27 cellular contexts compared by ENCODE assay signal in the genomic region with DNA sequence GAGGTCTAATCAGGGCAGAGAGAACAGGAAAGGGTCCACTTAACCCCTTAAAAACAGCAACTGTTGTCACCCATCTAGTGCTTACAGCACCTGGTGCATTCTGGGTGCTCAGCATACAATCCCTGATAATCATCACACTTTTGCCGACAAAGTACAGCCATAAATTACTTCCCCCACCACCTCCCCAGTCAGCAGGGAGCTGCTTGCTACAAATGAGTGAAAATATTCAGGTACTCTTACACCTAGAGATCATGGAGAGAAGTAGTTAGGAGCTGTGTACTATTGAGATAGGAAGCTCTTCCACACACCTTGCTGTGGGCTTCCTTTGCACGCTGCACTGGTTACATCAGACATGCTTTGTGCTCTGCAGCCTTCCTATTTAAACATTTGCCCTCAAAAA.
DNase-seq lines count a peak whose midpoint lies in the region; ATAC-seq and TF ChIP-seq lines count a peak whose summit lies in the region.
"Had no signal": no experiment of that assay in that cellular context is flagged by ENCODE, and none has a peak within 500 bp of the region (broad histone marks: within the 10 kb centered on the region; RNA-seq: fewer than 3 reads in every experiment).

No MANE protein-coding gene starts in this region.

- DNase-seq in NCI-H1417 (lab: John Stamatoyannopoulos, UW): peak in 2 of 3 experiments; percentile 14 to 27
- no peak for DNase-seq in NCI-H1417 treated with DMSO at 0.1 percent for 48 hours (lab: John Stamatoyannopoulos, UW)
- peak; percentile 82 for DNase-seq in Karpas-422
- no peak for DNase-seq in activated B cell treated with CpG ODN at 0.5 μM for 24 hours
- no peak for DNase-seq in stimulated activated naive B cell treated with anti-CD40 and anti-IgM and Interleukin-4, amounts not matched to agents 10 μg/mL and 1 μg/mL and 100 μg/mL, for 72 hours
- no peak for DNase-seq in H9
- DNase-seq in inferior parietal cortex (ENCODE audit: extremely low spot score): no peak
- DNase-seq in stimulated activated naive CD8-positive, alpha-beta T cell treated with anti-CD3 and anti-CD28 coated beads, Interleukin-15, amount 100 ng/mL, for 72 hours: no peak
- DNase-seq: BE2C; CD4-positive, CD25-positive, alpha-beta regulatory T cell; DMS153; DND-41; MV-4-11; NCI-H1105 treated with DMSO at 0.1 percent for 48 hours; NCI-H1694; NCI-H2081; NCI-H2171; NCI-H345; NCI-H510A treated with DMSO at 0.1 percent for 48 hours; NCI-H774; OCI-M1; Peyer's patch; SK-N-SH; T-helper 2 cell had no signal

- no peak for ATAC-seq in activated B cell treated with CpG ODN at 0.5 μM for 24 hours (ENCODE audit: low read depth)
- ATAC-seq in stimulated activated naive B cell treated with anti-CD40 and anti-IgM and Interleukin-4, amounts not matched to agents 10 μg/mL and 1 μg/mL and 100 μg/mL, for 72 hours (replicated peaks): peak; percentile 19 to 36
- no peak for ATAC-seq in stimulated activated naive CD8-positive, alpha-beta T cell treated with anti-CD3 and anti-CD28 coated beads, Interleukin-15, amount 100 ng/mL, for 72 hours

- no peaks in the 10 kb centered on the region for H3K9me3 ChIP-seq in Karpas-422 (ENCODE audit: low read length)
- H3K9me3 ChIP-seq in H9 (ENCODE audit: control insufficient read depth, low read depth, low read length): no peaks in the 10 kb centered on the region
- H3K9me3 ChIP-seq: BE2C, Peyer's patch, SK-N-SH had no signal

- TF ChIP-seq CTCF in activated B cell treated with CpG ODN at 0.5 μM for 24 hours (IDR thresholded peaks at IDR 0.05) (no peak), H9 (conservative IDR thresholded peaks at IDR 0.05) (no peak)

- H3K4me1 Mint-ChIP-seq in activated B cell treated with CpG ODN at 0.5 μM for 24 hours (peaks cover 62% of the 10 kb centered on the region), H9 (peaks cover 2 to 4% of the 10 kb centered on the region in 2 experiments; a peak in 2 of 4 replicates)
- H3K4me1 Mint-ChIP-seq in stimulated activated naive B cell treated with anti-CD40 and anti-IgM and Interleukin-4, amounts not matched to agents 10 μg/mL and 1 μg/mL and 100 μg/mL, for 72 hours: peaks cover 27 to 63% of the 10 kb centered on the region in 2 donors
- H3K4me1 Mint-ChIP-seq in stimulated activated naive CD8-positive, alpha-beta T cell treated with anti-CD3 and anti-CD28 coated beads, Interleukin-15, amount 100 ng/mL, for 72 hours: no peaks in the 10 kb centered on the region

- H2BK12ac ChIP-seq in H9 (ENCODE audit: insufficient read length, low read depth, low read length): no peak overlapping the region

- H4K8ac ChIP-seq in H9 (replicated peaks; ENCODE audit: insufficient read length, low read depth, low read length): no peak overlapping the region

- H2BK120ac ChIP-seq in H9 (ENCODE audit: low read depth, low read length, poor library complexity, severe bottlenecking): no peak overlapping the region

- peak overlapping the region; percentile 54 for H3K4me2 ChIP-seq in Karpas-422 (ENCODE audit: low read depth, low read length, poor library complexity, severe bottlenecking)
- no peak overlapping the region for H3K4me2 ChIP-seq in H9 (ENCODE audit: insufficient read depth, insufficient read length, low read length)
- H3K4me2 ChIP-seq: SK-N-SH had no signal

- H2AK5ac ChIP-seq in H9 (ENCODE audit: insufficient read length, low read length): no peak overlapping the region

- intact Hi-C loops in activated B cell treated with CpG ODN at 0.5 μM for 24 hours (cut with micrococcal nuclease): loop anchor here (5.0 kb wide), 2 partner anchors 49 to 204 kb away; no protein-coding TSS in a partner anchor

- peak overlapping the region; percentile 7 for H3K4me3 ChIP-seq in Karpas-422 (ENCODE audit: low read length)
- H3K4me3 ChIP-seq: Peyer's patch had no signal

- H3K27me3 Mint-ChIP-seq in activated B cell treated with CpG ODN at 0.5 μM for 24 hours: no peaks in the 10 kb centered on the region
- no peaks in the 10 kb centered on the region for H3K27me3 Mint-ChIP-seq in stimulated activated naive B cell treated with anti-CD40 and anti-IgM and Interleukin-4, amounts not matched to agents 10 μg/mL and 1 μg/mL and 100 μg/mL, for 72 hours
- peaks cover 4% of the 10 kb centered on the region; the same call in 1 of the 2 replicates for H3K27me3 Mint-ChIP-seq in H9 (ENCODE audit: low read depth)
- no peaks in the 10 kb centered on the region for H3K27me3 Mint-ChIP-seq in stimulated activated naive CD8-positive, alpha-beta T cell treated with anti-CD3 and anti-CD28 coated beads, Interleukin-15, amount 100 ng/mL, for 72 hours
- H3K27me3 Mint-ChIP-seq: IgD-negative memory B cell had no signal

- CTCF ChIA-PET in activated B cell treated with CpG ODN at 0.5 μM for 24 hours (lab: Charles Lee): no interaction called here

- H4K20me1 ChIP-seq in Karpas-422 (ENCODE audit: insufficient read depth, low read depth, low read length) (no peaks in the 10 kb centered on the region), H9 (ENCODE audit: control insufficient read depth, insufficient read depth, insufficient read length) (no peaks in the 10 kb centered on the region)

- no peaks in the 10 kb centered on the region for H3K9me3 Mint-ChIP-seq in activated B cell treated with CpG ODN at 0.5 μM for 24 hours
- no peaks in the 10 kb centered on the region for H3K9me3 Mint-ChIP-seq in stimulated activated naive B cell treated with anti-CD40 and anti-IgM and Interleukin-4, amounts not matched to agents 10 μg/mL and 1 μg/mL and 100 μg/mL, for 72 hours
- no peaks in the 10 kb centered on the region for H3K9me3 Mint-ChIP-seq in H9
- no peaks in the 10 kb centered on the region for H3K9me3 Mint-ChIP-seq in stimulated activated naive CD8-positive, alpha-beta T cell treated with anti-CD3 and anti-CD28 coated beads, Interleukin-15, amount 100 ng/mL, for 72 hours
- H3K9me3 Mint-ChIP-seq: IgD-negative memory B cell had no signal

- no peak overlapping the region for H3K18ac ChIP-seq in H9 (ENCODE audit: insufficient read length, low read depth, low read length)

- peak overlapping the region; percentile 53 for H3K9ac ChIP-seq in Karpas-422 (ENCODE audit: low read length)
- H3K9ac ChIP-seq in H9 (ENCODE audit: extremely low read depth, insufficient read length, low read length): no peak overlapping the region
- H3K9ac ChIP-seq: SK-N-SH had no signal

- H3K27ac Mint-ChIP-seq in activated B cell treated with CpG ODN at 0.5 μM for 24 hours (no peak overlapping the region), H9 (no peak overlapping the region; a peak in 1 of 7 replicates)
- H3K27ac Mint-ChIP-seq in stimulated activated naive B cell treated with anti-CD40 and anti-IgM and Interleukin-4, amounts not matched to agents 10 μg/mL and 1 μg/mL and 100 μg/mL, for 72 hours: no peak overlapping the region
- no peak overlapping the region for H3K27ac Mint-ChIP-seq in stimulated activated naive CD8-positive, alpha-beta T cell treated with anti-CD3 and anti-CD28 coated beads, Interleukin-15, amount 100 ng/mL, for 72 hours
- H3K27ac Mint-ChIP-seq: CD4-positive, CD25-positive, alpha-beta regulatory T cell; IgD-negative memory B cell had no signal

- H3K36me3 Mint-ChIP-seq in activated B cell treated with CpG ODN at 0.5 μM for 24 hours (ENCODE audit: low read depth) (peaks cover 1% of the 10 kb centered on the region), H9 (ENCODE audit: insufficient read depth in 1 of 3, low read depth in 3 of 3) (no peaks in the 10 kb centered on the region)
- no peaks in the 10 kb centered on the region for H3K36me3 Mint-ChIP-seq in stimulated activated naive B cell treated with anti-CD40 and anti-IgM and Interleukin-4, amounts not matched to agents 10 μg/mL and 1 μg/mL and 100 μg/mL, for 72 hours
- H3K36me3 Mint-ChIP-seq: CD4-positive, CD25-positive, alpha-beta regulatory T cell had no signal

- peak overlapping the region; percentile 94 for H3K27ac ChIP-seq in Karpas-422 (ENCODE audit: low read length)
- no peak overlapping the region for H3K27ac ChIP-seq in H9 (ENCODE audit: insufficient read length, low read depth, low read length)
- H3K27ac ChIP-seq: 22Rv1, HL-60, Peyer's patch had no signal

- H3K36me3 ChIP-seq in Karpas-422 (ENCODE audit: insufficient read depth, low read length): no peaks in the 10 kb centered on the region
- H3K36me3 ChIP-seq: BE2C, Peyer's patch had no signal

- no peak overlapping the region for H2BK5ac ChIP-seq in H9 (ENCODE audit: insufficient read length, low read length)

- H4K5ac ChIP-seq in H9 (ENCODE audit: insufficient read length, low read depth, low read length): no peak overlapping the region

- POLR2A ChIA-PET in activated B cell treated with CpG ODN at 0.5 μM for 24 hours (lab: Charles Lee): interaction anchor here (0.7 kb wide), 1 partner anchor 1180 kb away, joined by 6 read pairs; no protein-coding TSS in a partner anchor

- no peaks in the 10 kb centered on the region for H3K27me3 ChIP-seq in Karpas-422 (ENCODE audit: low read length)
- no peaks in the 10 kb centered on the region for H3K27me3 ChIP-seq in H9 (ENCODE audit: insufficient read depth, low read length)
- H3K27me3 ChIP-seq: BE2C, Peyer's patch had no signal

- no peak overlapping the region for H3K14ac ChIP-seq in H9 (ENCODE audit: insufficient read depth, low read length)

- H3K79me1 ChIP-seq in H9 (ENCODE audit: insufficient read depth, low read depth, low read length, poor library complexity, severe bottlenecking): no peaks in the 10 kb centered on the region

- H3K4me3 Mint-ChIP-seq in activated B cell treated with CpG ODN at 0.5 μM for 24 hours (peak overlapping the region; percentile 6), H9 (no peak overlapping the region)
- H3K4me3 Mint-ChIP-seq in stimulated activated naive B cell treated with anti-CD40 and anti-IgM and Interleukin-4, amounts not matched to agents 10 μg/mL and 1 μg/mL and 100 μg/mL, for 72 hours: no peak overlapping the region
- H3K4me3 Mint-ChIP-seq in stimulated activated naive CD8-positive, alpha-beta T cell treated with anti-CD3 and anti-CD28 coated beads, Interleukin-15, amount 100 ng/mL, for 72 hours: no peak overlapping the region
- H3K4me3 Mint-ChIP-seq: CD4-positive, CD25-positive, alpha-beta regulatory T cell had no signal

- no peak overlapping the region for H3K23ac ChIP-seq in H9 (ENCODE audit: insufficient read length, low read depth, low read length)

- H3K23me2 ChIP-seq in H9 (ENCODE audit: insufficient read length, low read depth, low read length, poor library complexity, severe bottlenecking): no peaks in the 10 kb centered on the region

- no peaks in the 10 kb centered on the region for H3K79me2 ChIP-seq in Karpas-422 (ENCODE audit: low read length)
- H3K79me2 ChIP-seq in H9 (ENCODE audit: insufficient read depth, low read length): no peaks in the 10 kb centered on the region

- no peak overlapping the region for H3K56ac ChIP-seq in H9 (ENCODE audit: insufficient read length, low read depth, low read length)

- H2AFZ ChIP-seq in Karpas-422 (ENCODE audit: low read length) (peak overlapping the region; percentile 74), H9 (ENCODE audit: low read length) (no peak overlapping the region)

- H4K91ac ChIP-seq in H9 (ENCODE audit: insufficient read length, low read depth, low read length): no peak overlapping the region

- H3K4ac ChIP-seq in H9 (ENCODE audit: low read depth, low read length): no peak overlapping the region

- H3K4me1 ChIP-seq in Karpas-422 (ENCODE audit: low read length): peaks cover 86% of the 10 kb centered on the region
- peaks cover 4% of the 10 kb centered on the region; the same call in 1 of the 2 replicates for H3K4me1 ChIP-seq in H9 (ENCODE audit: insufficient read depth, low read length)
- H3K4me1 ChIP-seq: Peyer's patch had no signal

- H3T11ph ChIP-seq in H9 (ENCODE audit: low read length): no peak overlapping the region

- H2BK20ac ChIP-seq in H9 (ENCODE audit: low read depth, low read length, poor library complexity, severe bottlenecking): no peak overlapping the region

- H3K9me2 ChIP-seq in Karpas-422 (replicated peaks; ENCODE audit: insufficient read depth, low read length): no peaks in the 10 kb centered on the region
- H3K9me2 ChIP-seq: SK-N-SH had no signal

- no CpG with 5 or more reads among the region's 2 CpGs for WGBS in H9 (ENCODE audit: extremely low coverage, insufficient read length, low lambda C conversion rate)

- H2BK15ac ChIP-seq in H9 (ENCODE audit: low read depth, low read length): no peak overlapping the region

Comparison
In these comparisons a context has a peak if more than half of its experiments do, and no peak if none do; other contexts are left out.
1. DNase-seq: peak in NCI-H1417 (2 of 3) and Karpas-422 (single experiment); none in NCI-H1417 treated with DMSO at 0.1 percent for 48 hours (single experiment), activated B cell treated with CpG ODN at 0.5 μM for 24 hours (single experiment), stimulated activated naive B cell treated with anti-CD40 and anti-IgM and Interleukin-4, amounts not matched to agents 10 μg/mL and 1 μg/mL and 100 μg/mL, for 72 hours (single experiment), H9 (single experiment), inferior parietal cortex (single experiment) and stimulated activated naive CD8-positive, alpha-beta T cell treated with anti-CD3 and anti-CD28 coated beads, Interleukin-15, amount 100 ng/mL, for 72 hours (0 of 2).
2. ATAC-seq: peak in stimulated activated naive B cell treated with anti-CD40 and anti-IgM and Interleukin-4, amounts not matched to agents 10 μg/mL and 1 μg/mL and 100 μg/mL, for 72 hours (2 of 2); none in activated B cell treated with CpG ODN at 0.5 μM for 24 hours (single experiment) and stimulated activated naive CD8-positive, alpha-beta T cell treated with anti-CD3 and anti-CD28 coated beads, Interleukin-15, amount 100 ng/mL, for 72 hours (single experiment).